In the genomic region with DNA sequence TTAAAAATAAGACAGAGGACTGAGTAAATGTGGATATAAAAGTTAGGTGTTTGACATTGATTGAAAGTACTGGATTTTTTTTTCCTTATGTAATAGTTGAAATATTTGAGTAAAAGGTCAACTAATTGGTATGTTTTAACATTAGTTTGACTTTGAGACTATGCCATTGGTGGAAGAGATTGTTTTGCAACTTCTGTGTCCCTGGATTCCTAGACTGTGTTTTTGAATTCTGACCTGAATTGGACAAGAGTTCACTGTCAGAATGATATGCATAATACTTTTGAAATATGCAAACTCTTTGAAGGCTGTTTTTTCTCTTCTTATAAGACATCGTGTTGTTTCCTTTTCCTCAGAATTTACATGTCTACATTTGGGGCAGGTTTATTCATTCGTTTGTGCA, we compare ENCODE assay signal across 27 cellular contexts.
"Had no signal": no experiment of that assay in that cellular context is flagged by ENCODE, and none has a peak within 500 bp of the region (broad histone marks: within the 10 kb centered on the region; RNA-seq: fewer than 3 reads in every experiment).

No MANE protein-coding gene starts in this region.

- H3K27me3 ChIP-seq: ascending aorta, breast epithelium, SJCRH30 had no signal

- DNase-seq: activated CD4-positive, alpha-beta memory T cell treated with anti-CD3 and anti-CD28 coated beads, Interleukin-2, amount 10 ng/mL, durations not matched to agents 7 days and 5 days; activated CD4-positive, alpha-beta T cell treated with anti-CD3 and anti-CD28 coated beads for 36 hours; activated CD4-positive, alpha-beta T cell treated with anti-CD3 and anti-CD28 coated beads, Interleukin-2, amount 50 U/mL, for 1 hour; activated CD8-positive, alpha-beta memory T cell treated with anti-CD3 and anti-CD28 coated beads for 24 hours; activated CD8-positive, alpha-beta memory T cell treated with anti-CD3 and anti-CD28 coated beads, Interleukin-2, amount 10 ng/mL, durations not matched to agents 7 days and 5 days; activated CD8-positive, alpha-beta memory T cell treated with anti-CD3 and anti-CD28 coated beads, Interleukin-2, amount 50 U/mL, for 48 hours; activated effector memory CD4-positive, alpha-beta T cell treated with Interleukin-2 at 50 U/mL for 16 hours; activated naive CD4-positive, alpha-beta T cell treated with anti-CD3 and anti-CD28 coated beads, Interleukin-2, amount 10 ng/mL, durations not matched to agents 7 days and 5 days; activated naive CD8-positive, alpha-beta T cell treated with anti-CD3 and anti-CD28 coated beads for 36 hours; activated T-cell treated with anti-CD3 and anti-CD28 coated beads, Interleukin-2, amount 50 U/mL, for 48 hours; amygdala; MM.1S; MV-4-11; NCI-H1092; NCI-H1436 treated with DMSO at 0.1 percent for 48 hours; NCI-H1694 treated with DMSO at 0.1 percent for 48 hours; NCI-H2029; NCI-H345; NCI-H524 treated with DMSO at 0.1 percent for 48 hours; SHP77; SJCRH30 had no signal

- H3K4me3 ChIP-seq: ascending aorta, breast epithelium, SJCRH30, SK-N-MC had no signal

- H3K36me3 ChIP-seq: breast epithelium had no signal

- FAIRE-seq: TTC549 had no signal

- H3K27ac ChIP-seq: ascending aorta, breast epithelium, SJCRH30, SK-N-MC had no signal

- ATAC-seq: activated CD4-positive, alpha-beta T cell treated with anti-CD3 and anti-CD28 coated beads for 36 hours; activated CD4-positive, CD25-positive, alpha-beta regulatory T cell treated with anti-CD3 and anti-CD28 coated beads, Interleukin-2, amount 50 U/mL, for 24 hours; activated CD8-positive, alpha-beta memory T cell treated with anti-CD3 and anti-CD28 coated beads, Interleukin-2, amount 10 ng/mL, durations not matched to agents 7 days and 5 days; Panc1 had no signal

- H3K9me3 ChIP-seq: ascending aorta, breast epithelium, SJCRH30 had no signal

- H3K4me1 ChIP-seq: ascending aorta, breast epithelium, SJCRH30 had no signal
